Comparison of ENCODE assay signal across 1 cellular context in genomic region chr2:38776531-38776930, GRCh38.
TF ChIP-seq lines count a peak whose summit lies in the region.

No MANE protein-coding gene starts in this region.

TF ChIP-seq in HepG2, 621 proteins besides CTCF, POLR2A, EP300 and RAD21:
- TF ChIP-seq AHR (CRISPR knock-in tag; IDR thresholded peaks at IDR 0.05), result no peak
- TF ChIP-seq ZNF232 (CRISPR knock-in tag; IDR thresholded peaks at IDR 0.05; ENCODE audit: borderline replicate concordance), result no peak
- TF ChIP-seq GABPA (IDR thresholded peaks at IDR 0.05; ENCODE audit: low read depth, low read length), result no peak
- no peak for TF ChIP-seq GABPA (CRISPR knock-in tag; IDR thresholded peaks at IDR 0.05; ENCODE audit: low read depth)
- TF ChIP-seq JUN (CRISPR knock-in tag; IDR thresholded peaks at IDR 0.05), result no peak
- TF ChIP-seq HOXA9 (CRISPR knock-in tag; IDR thresholded peaks at IDR 0.05; ENCODE audit: borderline replicate concordance), result no peak
- no peak for TF ChIP-seq ZNF737 (CRISPR knock-in tag; IDR thresholded peaks at IDR 0.05; ENCODE audit: borderline replicate concordance)
- TF ChIP-seq, protein P1, sequence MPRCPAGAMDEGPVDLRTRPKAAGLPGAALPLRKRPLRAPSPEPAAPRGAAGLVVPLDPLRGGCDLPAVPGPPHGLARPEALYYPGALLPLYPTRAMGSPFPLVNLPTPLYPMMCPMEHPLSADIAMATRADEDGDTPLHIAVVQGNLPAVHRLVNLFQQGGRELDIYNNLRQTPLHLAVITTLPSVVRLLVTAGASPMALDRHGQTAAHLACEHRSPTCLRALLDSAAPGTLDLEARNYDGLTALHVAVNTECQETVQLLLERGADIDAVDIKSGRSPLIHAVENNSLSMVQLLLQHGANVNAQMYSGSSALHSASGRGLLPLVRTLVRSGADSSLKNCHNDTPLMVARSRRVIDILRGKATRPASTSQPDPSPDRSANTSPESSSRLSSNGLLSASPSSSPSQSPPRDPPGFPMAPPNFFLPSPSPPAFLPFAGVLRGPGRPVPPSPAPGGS (CRISPR knock-in tag; IDR thresholded peaks at IDR 0.05), result no peak
- TF ChIP-seq ZNF552 (CRISPR knock-in tag; IDR thresholded peaks at IDR 0.05; ENCODE audit: borderline replicate concordance), result no peak
- no peak for TF ChIP-seq AGO1 (IDR thresholded peaks at IDR 0.05; ENCODE audit: low read depth, low read length, poor library complexity, severe bottlenecking)
